ENCODE assay signal across 28 cellular contexts in the genomic region with DNA sequence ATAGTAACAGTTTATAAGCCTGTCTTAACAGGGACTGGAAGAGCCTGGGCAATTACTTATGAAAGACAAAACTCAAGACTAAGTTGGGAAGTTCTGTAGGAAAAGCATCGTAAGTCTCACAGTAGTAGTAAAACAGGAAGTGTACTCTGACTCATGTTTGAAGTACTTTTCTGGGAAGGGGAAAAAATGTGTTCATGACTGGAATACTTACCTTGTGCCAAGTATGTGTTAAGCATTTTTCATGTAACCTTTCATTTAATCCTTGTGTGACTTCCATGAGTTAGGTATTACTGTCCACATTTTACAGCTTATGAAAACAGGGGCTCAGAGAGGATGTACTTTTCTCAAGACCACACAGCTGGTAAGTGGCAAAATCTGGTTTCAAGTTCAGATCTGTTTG. TPM values are rescaled to one million over a fixed set of nuclear protein-coding genes. Genes with fewer than 3 reads are reported as not detected.
DNase-seq lines count a peak whose midpoint lies in the region; FAIRE-seq and TF ChIP-seq lines count a peak whose summit lies in the region.
"Had no signal": no experiment of that assay in that cellular context is flagged by ENCODE, and none has a peak within 500 bp of the region (broad histone marks: within the 10 kb centered on the region; RNA-seq: fewer than 3 reads in every experiment).

No MANE protein-coding gene starts in this region.

- no peak overlapping the region for H3K27ac Mint-ChIP-seq in astrocyte (ENCODE audit: unreplicated experiment)
- H3K27ac Mint-ChIP-seq in T-helper 2 cell treated with Interferon-gamma antibody and Interleukin-4, amounts not matched to agents 5 μg/mL and 100 μg/mL, for 36 hours = no peak overlapping the region
- H3K27ac Mint-ChIP-seq: endodermal cell; GM23338; stimulated activated naive CD8-positive, alpha-beta T cell treated with anti-CD3 and anti-CD28 coated beads, Interleukin-15, amount 100 ng/mL, for 72 hours had no signal

- H3K4me1 ChIP-seq in GM23248 (ENCODE audit: insufficient read depth) (no peaks in the 10 kb centered on the region; the same call in 1 of the 2 replicates), astrocyte (ENCODE audit: insufficient read depth, low read length) (peaks cover 4% of the 10 kb centered on the region)
- H3K4me1 ChIP-seq: Caco-2 had no signal

- no peaks in the 10 kb centered on the region for H3K9me2 ChIP-seq in GM23248 (ENCODE audit: insufficient read depth)

- FAIRE-seq in astrocyte (lab: Jason Lieb, UNC) = peak; percentile 9
- FAIRE-seq: GM12891, TTC549 had no signal

- H3K4me3 Mint-ChIP-seq in astrocyte (ENCODE audit: unreplicated experiment) = no peak overlapping the region
- no peak overlapping the region for H3K4me3 Mint-ChIP-seq in T-helper 2 cell treated with Interferon-gamma antibody and Interleukin-4, amounts not matched to agents 5 μg/mL and 100 μg/mL, for 36 hours
- H3K4me3 Mint-ChIP-seq: stimulated activated naive CD8-positive, alpha-beta T cell treated with anti-CD3 and anti-CD28 coated beads, Interleukin-15, amount 100 ng/mL, for 72 hours had no signal

- peaks cover 7% of the 10 kb centered on the region; the same call in 1 of the 2 replicates for H3F3A ChIP-seq in GM23248 (ENCODE audit: insufficient read depth)

- peaks cover 15% of the 10 kb centered on the region for H3K9me3 Mint-ChIP-seq in astrocyte (ENCODE audit: unreplicated experiment)
- H3K9me3 Mint-ChIP-seq in T-helper 2 cell treated with Interferon-gamma antibody and Interleukin-4, amounts not matched to agents 5 μg/mL and 100 μg/mL, for 36 hours = no peaks in the 10 kb centered on the region

- no peaks in the 10 kb centered on the region for H3K36me3 Mint-ChIP-seq in astrocyte (ENCODE audit: low read depth, unreplicated experiment)
- no peaks in the 10 kb centered on the region for H3K36me3 Mint-ChIP-seq in T-helper 2 cell treated with Interferon-gamma antibody and Interleukin-4, amounts not matched to agents 5 μg/mL and 100 μg/mL, for 36 hours (ENCODE audit: low read depth)

- H3K27me3 ChIP-seq in GM23248 (replicated peaks; ENCODE audit: insufficient read depth) = peaks cover 45% of the 10 kb centered on the region
- H3K27me3 ChIP-seq in astrocyte (ENCODE audit: insufficient read depth, low read length) = peaks cover 42% of the 10 kb centered on the region

- TF ChIP-seq CTCF in astrocyte (IDR thresholded peaks at IDR 0.05; ENCODE audit: insufficient read depth, low read depth, low read length) = no peak

- H3K27ac ChIP-seq in GM23248 (no peak overlapping the region), astrocyte (ENCODE audit: low read depth, low read length) (no peak overlapping the region)
- H3K27ac ChIP-seq: adrenal gland, right atrium auricular region, RWPE1 had no signal

- H4K20me1 ChIP-seq in GM23248 (ENCODE audit: insufficient read depth) (no peaks in the 10 kb centered on the region), astrocyte (ENCODE audit: insufficient read depth, low read length) (no peaks in the 10 kb centered on the region)

- in situ Hi-C loops in ACHN (cut with HindIII; ENCODE audit: low pct_ligation_motif_present, low pct_unique_long_range_greater_than_20kb, low sequenced_read_pairs) = no loop called here
- in situ Hi-C loops in GM23248 (cut with MboI) = no loop called here

- peak; percentile 50 for DNase-seq in ACHN
- peak; percentile 54 for DNase-seq in GM23248
- DNase-seq in astrocyte (ENCODE audit: low read depth) = peak; percentile 61
- peak; percentile 39 for DNase-seq in iris pigment epithelial cell (ENCODE audit: low read depth)
- DNase-seq in T-helper 2 cell treated with Interferon-gamma antibody and Interleukin-4, amounts not matched to agents 5 μg/mL and 100 μg/mL, for 36 hours (ENCODE audit: low spot score) = no peak
- DNase-seq in activated naive CD4-positive, alpha-beta T cell (lab: John Stamatoyannopoulos, UW) = no peak
- no peak for DNase-seq in NCI-H1930 (lab: John Stamatoyannopoulos, UW)
- no peak for DNase-seq in central memory CD4-positive, alpha-beta T cell
- DNase-seq: activated CD4-positive, alpha-beta T cell treated with anti-CD3 and anti-CD28 coated beads for 4 hours; activated effector memory CD4-positive, alpha-beta T cell treated with Interleukin-2 at 50 U/mL for 16 hours; adrenal gland; AML-193; Caco-2; endodermal cell; foreskin melanocyte; GDM1; MM.1S; mucosa of descending colon; NCI-H2029; NCI-H446; NK-92 treated with Interleukin-12 subunit alpha and Interleukin-12 subunit beta, amount 100 ng/mL, for 24 hours; stimulated activated naive CD8-positive, alpha-beta T cell treated with anti-CD3 and anti-CD28 coated beads, Interleukin-15, amount 100 ng/mL, for 72 hours had no signal

- H3K4me3 ChIP-seq in GM23248 (no peak overlapping the region), astrocyte (ENCODE audit: insufficient read depth, low read depth, low read length) (peak overlapping the region; percentile 59)
- H3K4me3 ChIP-seq: adrenal gland, mucosa of descending colon, right atrium auricular region had no signal

- H3K36me3 ChIP-seq in GM23248 (ENCODE audit: low read depth) (no peaks in the 10 kb centered on the region), astrocyte (ENCODE audit: insufficient read depth, low read length) (no peaks in the 10 kb centered on the region)
- H3K36me3 ChIP-seq: adrenal gland, right atrium auricular region had no signal

- H3K9me3 ChIP-seq in GM23248 (ENCODE audit: low read depth) (no peaks in the 10 kb centered on the region), astrocyte (ENCODE audit: insufficient read depth, low read depth, low read length) (no peaks in the 10 kb centered on the region)
- H3K9me3 ChIP-seq: adrenal gland, Caco-2, mucosa of descending colon, right atrium auricular region had no signal

- no peaks in the 10 kb centered on the region for H3K4me1 Mint-ChIP-seq in astrocyte (ENCODE audit: low read depth, unreplicated experiment)
- H3K4me1 Mint-ChIP-seq in T-helper 2 cell treated with Interferon-gamma antibody and Interleukin-4, amounts not matched to agents 5 μg/mL and 100 μg/mL, for 36 hours (ENCODE audit: low read depth) = no peaks in the 10 kb centered on the region

- H3K9ac ChIP-seq in GM23248 (no peak overlapping the region), astrocyte (ENCODE audit: low read length) (peak overlapping the region; percentile 63)

- peaks cover 64% of the 10 kb centered on the region for H3K27me3 Mint-ChIP-seq in astrocyte (ENCODE audit: low read depth, unreplicated experiment)
- H3K27me3 Mint-ChIP-seq in T-helper 2 cell treated with Interferon-gamma antibody and Interleukin-4, amounts not matched to agents 5 μg/mL and 100 μg/mL, for 36 hours (ENCODE audit: low read depth) = peaks cover 60% of the 10 kb centered on the region

- no peak overlapping the region for H3K4me2 ChIP-seq in GM23248 (ENCODE audit: unreplicated experiment)
- peak overlapping the region; percentile 81 for H3K4me2 ChIP-seq in astrocyte (ENCODE audit: low read length)

- H2AFZ ChIP-seq in GM23248 (no peak overlapping the region), astrocyte (ENCODE audit: low read depth, low read length) (no peak overlapping the region)

- 0 to 5% methylated on average over 1 of the region's 1 CpG for WGBS in GM23248 (ENCODE audit: low coverage in 1 of 2, low lambda C conversion rate in 2 of 2, missing lambda C conversion rate in 2 of 2), 2 experiments

- no peaks in the 10 kb centered on the region for H3K79me2 ChIP-seq in GM23248 (ENCODE audit: insufficient read depth)
- H3K79me2 ChIP-seq in astrocyte (ENCODE audit: insufficient read depth, low read length) = no peaks in the 10 kb centered on the region

RNA-seq across cellular contexts. Expression of a gene that starts 13.7 kb away (rescaled TPM):
- not detected in 2 replicates for total RNA-seq in GM23248 (2014; rRNA removed; shearing (Covaris generic))
- polyA plus RNA-seq in GM23248 (2016; fragmentation: Nextera tagmentation; extraction: Ambion mirVana) = not detected in 2 replicates
- not detected in 2 replicates for total RNA-seq in astrocyte
- total RNA-seq: adrenal gland, Caco-2, chondrocyte, mucosa of descending colon, right atrium auricular region had no signal
- polyA plus RNA-seq: adrenal gland had no signal

Comparison
In these comparisons a context has a peak if more than half of its experiments do, and no peak if none do; other contexts are left out.
1. DNase-seq: peak in ACHN (single experiment), GM23248 (single experiment), astrocyte (single experiment) and iris pigment epithelial cell (single experiment); none in T-helper 2 cell treated with Interferon-gamma antibody and Interleukin-4, amounts not matched to agents 5 μg/mL and 100 μg/mL, for 36 hours (single experiment), activated naive CD4-positive, alpha-beta T cell (0 of 4), NCI-H1930 (0 of 2) and central memory CD4-positive, alpha-beta T cell (single experiment).